Comparison of ENCODE assay signal across 23 cellular contexts in genomic region chrX:1435241-1435900, GRCh38. TPM values are rescaled to one million over a fixed set of nuclear protein-coding genes. Genes with fewer than 3 reads are reported as not detected.
DNase-seq lines count a peak whose midpoint lies in the region; ATAC-seq and TF ChIP-seq lines count a peak whose summit lies in the region.
"Had no signal": no experiment of that assay in that cellular context is flagged by ENCODE, and none has a peak within 500 bp of the region (broad histone marks: within the 10 kb centered on the region; RNA-seq: fewer than 3 reads in every experiment).

No MANE protein-coding gene starts in this region.

- H3K9me3 Mint-ChIP-seq in activated T-helper 17 cell treated with anti-CD3 and anti-CD28 coated beads, Interleukin-2, amount 50 U/mL, for 72 hours: no peaks in the 10 kb centered on the region
- H3K9me3 Mint-ChIP-seq: activated T-cell treated with anti-CD3 and anti-CD28 coated beads, Interleukin-2, amount 50 U/mL, for 4 hours; CD4-positive, alpha-beta T cell; T-cell had no signal

- H3K27ac ChIP-seq in lower lobe of right lung (no peak overlapping the region), upper lobe of right lung (no peak overlapping the region), body of pancreas (no peak overlapping the region)
- H3K27ac ChIP-seq: brain microvascular endothelial cell, HL-60, thyroid gland had no signal

- 90 to 97% methylated on average over 15 to 20 of the region's 20 CpGs for WGBS in body of pancreas, 2 donors

- ATAC-seq in left ventricle myocardium superior (no peak), Right ventricle myocardium superior (ENCODE audit: poor library complexity) (no peak), lower lobe of right lung (peak in 1 of 2 donors; percentile 7), upper lobe of right lung (peak; percentile 31), body of pancreas (no peak)
- peak; percentile 26 for ATAC-seq in activated T-helper 17 cell treated with anti-CD3 and anti-CD28 coated beads, Interleukin-2, amount 50 U/mL, for 72 hours (replicated peaks)
- ATAC-seq: GM23338 had no signal

- no peak for TF ChIP-seq POLR2A in body of pancreas (IDR thresholded peaks at IDR 0.05)

- H3K36me3 ChIP-seq in lower lobe of right lung (peaks cover 39% of the 10 kb centered on the region), upper lobe of right lung (peaks cover 35% of the 10 kb centered on the region), body of pancreas (replicated peaks in 1 of 2; ENCODE audit: insufficient read depth in 1 of 2, low read depth in 2 of 2) (peaks cover 0 to 3% of the 10 kb centered on the region in 2 donors)

- TF ChIP-seq CTCF in lower lobe of right lung (IDR thresholded peaks at IDR 0.05): no peak
- no peak for TF ChIP-seq CTCF in upper lobe of right lung (IDR thresholded peaks at IDR 0.05)
- TF ChIP-seq CTCF in body of pancreas (IDR thresholded peaks at IDR 0.05): no peak

- intact Hi-C loops in left ventricle myocardium superior (cut with micrococcal nuclease): no loop called here
- intact Hi-C loops in Right ventricle myocardium superior (cut with DNase I): no loop called here
- intact Hi-C loops in lower lobe of right lung (cut with DNase I): no loop called here
- intact Hi-C loops in upper lobe of right lung (cut with DNase I): no loop called here
- intact Hi-C loops in body of pancreas (cut with DNase I): no loop called here

- H3K36me3 Mint-ChIP-seq in activated T-helper 17 cell treated with anti-CD3 and anti-CD28 coated beads, Interleukin-2, amount 50 U/mL, for 72 hours (ENCODE audit: low read depth): peaks cover 66% of the 10 kb centered on the region

- H3K27ac Mint-ChIP-seq in activated T-helper 17 cell treated with anti-CD3 and anti-CD28 coated beads, Interleukin-2, amount 50 U/mL, for 72 hours: no peak overlapping the region
- H3K27ac Mint-ChIP-seq: activated naive CD8-positive, alpha-beta T cell treated with anti-CD3 and anti-CD28 coated beads for 36 hours; CD4-positive, alpha-beta T cell; GM23338; T-cell had no signal

- H3K27me3 Mint-ChIP-seq in activated T-helper 17 cell treated with anti-CD3 and anti-CD28 coated beads, Interleukin-2, amount 50 U/mL, for 72 hours: no peaks in the 10 kb centered on the region
- H3K27me3 Mint-ChIP-seq: activated naive CD8-positive, alpha-beta T cell treated with anti-CD3 and anti-CD28 coated beads for 36 hours; CD4-positive, alpha-beta T cell; T-cell had no signal

- DNase-seq in left ventricle myocardium superior (peak; percentile 8), Right ventricle myocardium superior (no peak), lower lobe of right lung (peak; percentile 39), upper lobe of right lung (peak; percentile 46), dedifferentiated amniotic fluid mesenchymal stem cell (ENCODE audit: extremely low spot score) (no peak), T1000 (lab: John Stamatoyannopoulos, UW) (no peak), body of pancreas (no peak)
- DNase-seq: activated naive CD8-positive, alpha-beta T cell treated with anti-CD3 and anti-CD28 coated beads for 36 hours; activated T-cell treated with anti-CD3 and anti-CD28 coated beads, Interleukin-2, amount 50 U/mL, for 4 hours; brain microvascular endothelial cell; cortex of kidney; immature natural killer cell; mammary epithelial cell; MM.1S; NCI-H1694; NCI-H69; SHP77 treated with DMSO at 0.1 percent for 48 hours; T-cell; thyroid gland had no signal

- no peak overlapping the region for H3K4me3 ChIP-seq in lower lobe of right lung
- H3K4me3 ChIP-seq in upper lobe of right lung: no peak overlapping the region
- no peak overlapping the region for H3K4me3 ChIP-seq in body of pancreas
- H3K4me3 ChIP-seq: GM23338, thyroid gland had no signal

- H3K4me1 ChIP-seq in lower lobe of right lung: no peaks in the 10 kb centered on the region
- no peaks in the 10 kb centered on the region for H3K4me1 ChIP-seq in upper lobe of right lung
- H3K4me1 ChIP-seq in body of pancreas: no peaks in the 10 kb centered on the region
- H3K4me1 ChIP-seq: thyroid gland had no signal

- H3K4me3 Mint-ChIP-seq in activated T-helper 17 cell treated with anti-CD3 and anti-CD28 coated beads, Interleukin-2, amount 50 U/mL, for 72 hours: no peak overlapping the region
- H3K4me3 Mint-ChIP-seq: activated naive CD8-positive, alpha-beta T cell treated with anti-CD3 and anti-CD28 coated beads for 36 hours; activated T-cell treated with anti-CD3 and anti-CD28 coated beads, Interleukin-2, amount 50 U/mL, for 4 hours; GM23338; immature natural killer cell; T-cell had no signal

- H3K4me1 Mint-ChIP-seq in activated T-helper 17 cell treated with anti-CD3 and anti-CD28 coated beads, Interleukin-2, amount 50 U/mL, for 72 hours: no peaks in the 10 kb centered on the region
- H3K4me1 Mint-ChIP-seq: activated naive CD8-positive, alpha-beta T cell treated with anti-CD3 and anti-CD28 coated beads for 36 hours; GM23338; immature natural killer cell had no signal

- H3K9me3 ChIP-seq in lower lobe of right lung: no peaks in the 10 kb centered on the region
- no peaks in the 10 kb centered on the region for H3K9me3 ChIP-seq in upper lobe of right lung
- no peaks in the 10 kb centered on the region for H3K9me3 ChIP-seq in body of pancreas
- H3K9me3 ChIP-seq: thyroid gland had no signal

- H3K27me3 ChIP-seq in lower lobe of right lung (ENCODE audit: low read depth): no peaks in the 10 kb centered on the region
- H3K27me3 ChIP-seq in upper lobe of right lung: no peaks in the 10 kb centered on the region
- no peaks in the 10 kb centered on the region for H3K27me3 ChIP-seq in body of pancreas
- H3K27me3 ChIP-seq: brain microvascular endothelial cell, thyroid gland had no signal

RNA-seq across cellular contexts. Expression of gene ASMTL, which starts 17.3 kb away (rescaled TPM):
- total RNA-seq in left ventricle myocardium superior: 34.3 TPM
- total RNA-seq in Right ventricle myocardium superior: 31.8 TPM
- 10 to 100 TPM; 50.6 to 65.5 TPM for total RNA-seq in activated T-helper 17 cell treated with anti-CD3 and anti-CD28 coated beads, Interleukin-2, amount 50 U/mL, for 72 hours
- 19.1 TPM for total RNA-seq in lower lobe of right lung
- total RNA-seq in upper lobe of right lung: 23.8 TPM
- 10 to 100 TPM; 16.5 to 18.9 TPM for total RNA-seq in body of pancreas

RNA-seq across cellular contexts. Expression of gene SLC25A6, which starts 43.5 kb away (rescaled TPM):
- total RNA-seq in left ventricle myocardium superior (172 TPM), Right ventricle myocardium superior (141 TPM), lower lobe of right lung (335 TPM), upper lobe of right lung (337 TPM), body of pancreas (100 to 1,000 TPM; 180 to 338 TPM)
- 100 to 1,000 TPM; 373 to 401 TPM for total RNA-seq in activated T-helper 17 cell treated with anti-CD3 and anti-CD28 coated beads, Interleukin-2, amount 50 U/mL, for 72 hours

Comparison
In these comparisons a context has a peak if more than half of its experiments do, and no peak if none do; other contexts are left out.
1. DNase-seq: peak in left ventricle myocardium superior (single experiment), lower lobe of right lung (single experiment) and upper lobe of right lung (single experiment); none in Right ventricle myocardium superior (single experiment), dedifferentiated amniotic fluid mesenchymal stem cell (single experiment), T1000 (single experiment) and body of pancreas (0 of 4).
2. ATAC-seq: peak in activated T-helper 17 cell treated with anti-CD3 and anti-CD28 coated beads, Interleukin-2, amount 50 U/mL, for 72 hours (single experiment) and upper lobe of right lung (single experiment); none in left ventricle myocardium superior (single experiment), Right ventricle myocardium superior (single experiment) and body of pancreas (single experiment).